In genomic region chr7:32957326-32958045, GRCh38 we compare ENCODE assay signal across 9 cellular contexts. TPM values are rescaled to one million over a fixed set of nuclear protein-coding genes. Genes with fewer than 3 reads are reported as not detected.
DNase-seq lines count a peak whose midpoint lies in the region; ATAC-seq and TF ChIP-seq lines count a peak whose summit lies in the region.
"Had no signal": no experiment of that assay in that cellular context is flagged by ENCODE, and none has a peak within 500 bp of the region (broad histone marks: within the 10 kb centered on the region; RNA-seq: fewer than 3 reads in every experiment).

Gene FKBP9, plus strand, starts transcription at chr7:32957440. Its CDS starts 134 bp downstream, at chr7:32957574.

- CTCF ChIA-PET in Panc1 (lab: Charles Lee) = no interaction called here

- no TSS peak for BruUV-seq in Panc1 (replicated peaks; lab: Mats Ljungman, UMichigan)

- DNase-seq in NCI-H1436 (lab: John Stamatoyannopoulos, UW) (peak; percentile 37), NCI-H1436 treated with DMSO at 0.1 percent for 48 hours (lab: John Stamatoyannopoulos, UW) (no peak), HK-2 (ENCODE audit: unreplicated experiment) (peak; percentile 77), Panc1 (ENCODE audit: low read depth, low spot score) (peak; percentile 42), breast epithelium (ENCODE audit: low spot score in 2 of 2) (peak; percentile 22 to 89)

- in situ Hi-C loops in Panc1 (cut with HindIII; ENCODE audit: low pct_unique_long_range_greater_than_20kb, low sequenced_read_pairs) = no loop called here

- H3K27me3 ChIP-seq in Panc1 (ENCODE audit: control insufficient read depth, insufficient read depth, low read length) (no peaks in the 10 kb centered on the region), breast epithelium (no peaks in the 10 kb centered on the region), rectal smooth muscle tissue (ENCODE audit: control insufficient read depth, insufficient read depth, low read length) (no peaks in the 10 kb centered on the region)
- H3K27me3 ChIP-seq: BLaER1 treated with 17β-estradiol and CSF1 and Interleukin-3, amounts not matched to agents 10 nM and 100 nM had no signal

- intact Hi-C loops in Panc1 (cut with micrococcal nuclease; ENCODE audit: unreplicated experiment) (loop anchor here (5.0 to 10.0 kb wide), 2 partner anchors 87 to 150 kb away; partner anchors contain the start of gene RP9), breast epithelium (cut with DNase I; ENCODE audit: low total_unique reads) (no loop called here)

- no peak for TF ChIP-seq POLR2A in breast epithelium (IDR thresholded peaks at IDR 0.05)

- peak; percentile 79 for ATAC-seq in GM21381 (IDR thresholded peaks at IDR 0.05; ENCODE audit: unreplicated experiment)
- ATAC-seq in Panc1 = peak; percentile 94

- H3K36me3 ChIP-seq in Panc1 (ENCODE audit: control insufficient read depth, insufficient read depth, low read length) (peaks cover 3% of the 10 kb centered on the region; the same call in 1 of the 2 replicates), breast epithelium (no peaks in the 10 kb centered on the region), rectal smooth muscle tissue (ENCODE audit: control insufficient read depth, insufficient read depth, low read length) (no peaks in the 10 kb centered on the region)
- H3K36me3 ChIP-seq: BLaER1 treated with 17β-estradiol and CSF1 and Interleukin-3, amounts not matched to agents 10 nM and 100 nM had no signal

- H3K4me3 ChIP-seq in Panc1 (ENCODE audit: low read depth in 2 of 2, low read length in 2 of 2) = peak within 1 kb of the TSS; percentile 92 to 95
- H3K4me3 ChIP-seq in breast epithelium = peak within 1 kb of the TSS; percentile 80 to 95 (median 92)
- peak within 1 kb of the TSS; percentile 63 for H3K4me3 ChIP-seq in iPS-11a (ENCODE audit: low read depth, low read length)
- H3K4me3 ChIP-seq in rectal smooth muscle tissue (ENCODE audit: low read length) = peak within 1 kb of the TSS; percentile 90
- H3K4me3 ChIP-seq: BLaER1 treated with 17β-estradiol and CSF1 and Interleukin-3, amounts not matched to agents 10 nM and 100 nM had no signal

- H3K9me3 ChIP-seq in Panc1 (ENCODE audit: control insufficient read depth, insufficient read depth, low read depth, low read length) = no peaks in the 10 kb centered on the region
- H3K9me3 ChIP-seq in breast epithelium = no peaks in the 10 kb centered on the region

- H3K27ac ChIP-seq in Panc1 (ENCODE audit: low read length) = peak within 1 kb of the TSS; percentile 98
- peak within 1 kb of the TSS; percentile 88 to 91 for H3K27ac ChIP-seq in breast epithelium
- H3K27ac ChIP-seq in rectal smooth muscle tissue (ENCODE audit: low read depth, low read length) = peak within 1 kb of the TSS; percentile 80
- H3K27ac ChIP-seq: BLaER1 treated with 17β-estradiol and CSF1 and Interleukin-3, amounts not matched to agents 10 nM and 100 nM had no signal

- peaks cover 10% of the 10 kb centered on the region for H3K4me1 ChIP-seq in Panc1 (ENCODE audit: control insufficient read depth, insufficient read depth, low read length)
- no peaks in the 10 kb centered on the region for H3K4me1 ChIP-seq in breast epithelium
- no peaks in the 10 kb centered on the region for H3K4me1 ChIP-seq in rectal smooth muscle tissue (ENCODE audit: control insufficient read depth, insufficient read depth, low read length)
- H3K4me1 ChIP-seq: BLaER1 treated with 17β-estradiol and CSF1 and Interleukin-3, amounts not matched to agents 10 nM and 100 nM had no signal

- H3K9ac ChIP-seq in rectal smooth muscle tissue (ENCODE audit: low read length) = peak within 1 kb of the TSS; percentile 66
- H3K9ac ChIP-seq: BLaER1 treated with 17β-estradiol and CSF1 and Interleukin-3, amounts not matched to agents 10 nM and 100 nM had no signal

- POLR2A ChIA-PET in Panc1 (lab: Charles Lee) = no interaction called here

- no peak for TF ChIP-seq CTCF in Panc1 (IDR thresholded peaks at IDR 0.05)
- no peak for TF ChIP-seq CTCF in breast epithelium (IDR thresholded peaks at IDR 0.05)

RNA-seq across cellular contexts. Expression of gene FKBP9, which starts in this region (rescaled TPM):
- total RNA-seq in Panc1 (2021; ENCODE audit: unreplicated experiment) (183 TPM), breast epithelium (100 to 1,000 TPM in 2 of 3 donors, 10 to 100 TPM in 1; 74.9 to 236 (median 100) TPM)
- 160 TPM for polyA plus RNA-seq in Panc1 (2012; ENCODE audit: insufficient read length)
